ENCODE assay signal across 10 cellular contexts in genomic region chr7:42238709-42239395, GRCh38. TPM values are rescaled to one million over a fixed set of nuclear protein-coding genes. Genes with fewer than 3 reads are reported as not detected.
DNase-seq lines count a peak whose midpoint lies in the region; ATAC-seq and TF ChIP-seq lines count a peak whose summit lies in the region.
"Had no signal": no experiment of that assay in that cellular context is flagged by ENCODE, and none has a peak within 500 bp of the region (broad histone marks: within the 10 kb centered on the region; RNA-seq: fewer than 3 reads in every experiment).

No MANE protein-coding gene starts in this region.

- DNase-seq in AG08396 (ENCODE audit: low spot score) (peak; percentile 71), endodermal cell (peak; percentile 67), naive B cell (no peak), cerebellar cortex (ENCODE audit: low spot score) (no peak), NCI-H2171 treated with DMSO at 0.1 percent for 48 hours (lab: John Stamatoyannopoulos, UW) (no peak), NCI-H1417 treated with DMSO at 0.1 percent for 48 hours (lab: John Stamatoyannopoulos, UW) (no peak)
- DNase-seq: NCI-H2227 treated with DMSO at 0.1 percent for 48 hours had no signal

- peak overlapping the region; percentile 76 for H3K4me3 ChIP-seq in HUES64 (ENCODE audit: low read length)
- peak overlapping the region; percentile 75 for H3K4me3 ChIP-seq in endodermal cell (ENCODE audit: low read length)

- H3K36me3 ChIP-seq in HUES64 (ENCODE audit: insufficient read depth, low read length) (no peaks in the 10 kb centered on the region; the same call in 1 of the 2 replicates), endodermal cell (ENCODE audit: control insufficient read depth, insufficient read depth, low read length) (no peaks in the 10 kb centered on the region)

- H3K9me3 Mint-ChIP-seq in endodermal cell = no peaks in the 10 kb centered on the region
- H3K9me3 Mint-ChIP-seq in naive B cell = peaks cover 0 to 4% (median 3%) of the 10 kb centered on the region in 7 donors

- H3K27me3 Mint-ChIP-seq in endodermal cell (ENCODE audit: insufficient read depth) = peaks cover 79% of the 10 kb centered on the region
- H3K27me3 Mint-ChIP-seq in naive B cell = peaks cover 57 to 73% (median 68%) of the 10 kb centered on the region in 3 donors

- H3K4me1 ChIP-seq in HUES64 (ENCODE audit: insufficient read depth, low read length) (peaks cover 36% of the 10 kb centered on the region), endodermal cell (ENCODE audit: control insufficient read depth, insufficient read depth, low read length) (peaks cover 3% of the 10 kb centered on the region)

- H3K27me3 ChIP-seq in HUES64 (ENCODE audit: insufficient read depth, low read length) (peaks cover 30% of the 10 kb centered on the region), endodermal cell (ENCODE audit: control insufficient read depth, insufficient read depth, low read length, poor library complexity, severe bottlenecking) (peaks cover 70% of the 10 kb centered on the region)

- H3K9ac ChIP-seq in HUES64 (ENCODE audit: low read depth, low read length) (peak overlapping the region; percentile 72), endodermal cell (ENCODE audit: extremely low read depth, low read length, poor library complexity, severe bottlenecking) (no peak overlapping the region)

- H3K9me3 ChIP-seq in HUES64 (ENCODE audit: insufficient read depth, low read depth, low read length) (no peaks in the 10 kb centered on the region), endodermal cell (ENCODE audit: control insufficient read depth, low read length) (no peaks in the 10 kb centered on the region)

- H3K27ac ChIP-seq in HUES64 (ENCODE audit: low read depth, low read length) (peak overlapping the region; percentile 69; the same call in 1 of the 2 replicates), endodermal cell (ENCODE audit: low read depth, low read length) (peak overlapping the region; percentile 96)

- H3K4me1 Mint-ChIP-seq in endodermal cell (peaks cover 17% of the 10 kb centered on the region), naive B cell (peaks cover 7 to 18% (median 16%) of the 10 kb centered on the region in 3 donors)

- H3K36me3 Mint-ChIP-seq in endodermal cell (ENCODE audit: low read depth) (no peaks in the 10 kb centered on the region), naive B cell (peaks cover 0 to 15% of the 10 kb centered on the region in 2 donors)

- H3K27ac Mint-ChIP-seq in endodermal cell (peak overlapping the region; percentile 2), naive B cell (no peak overlapping the region)

- H3K4me3 Mint-ChIP-seq in endodermal cell (peak overlapping the region; percentile 82), naive B cell (peak overlapping the region; percentile 65 to 92 (median 87))

- no peak for ATAC-seq in naive B cell (ENCODE audit: low read depth in 2 of 2)
- ATAC-seq in HG03571 (IDR thresholded peaks at IDR 0.05; ENCODE audit: unreplicated experiment) = no peak

- 13% methylated on average over 15 of the region's 15 CpGs for WGBS in HUES64
- 20 to 42% methylated on average over 3 to 15 of the region's 15 CpGs for WGBS in endodermal cell (ENCODE audit: insufficient coverage in 1 of 2, insufficient read length in 1 of 2), 2 experiments

- TF ChIP-seq CTCF in endodermal cell (conservative IDR thresholded peaks at IDR 0.05) = no peak

RNA-seq across cellular contexts. Expression of gene GLI3, which starts 1.8 kb away (rescaled TPM):
- polyA plus RNA-seq in HUES64 (2013, experiment 1 of 2) = 20.6 TPM
- 24.7 TPM for polyA plus RNA-seq in HUES64 (2013, experiment 2 of 2)
- total RNA-seq in endodermal cell = 10 to 100 TPM in 1 of 2 donors, 1 to 10 TPM in 1; 2.7 to 10.2 TPM
- polyA plus RNA-seq in endodermal cell (2013, experiment 1 of 2) = 54.9 TPM
- polyA plus RNA-seq in endodermal cell (2013, experiment 2 of 2) = 52.9 TPM
- polyA plus RNA-seq in naive B cell (ENCODE audit: low read depth in 6 of 6) = not detected
- total RNA-seq: GM12878 had no signal

Comparison
In these comparisons a context has a peak if more than half of its experiments do, and no peak if none do; other contexts are left out.
1. DNase-seq: peak in AG08396 (single experiment) and endodermal cell (single experiment); none in naive B cell (single experiment), cerebellar cortex (single experiment), NCI-H2171 treated with DMSO at 0.1 percent for 48 hours (single experiment) and NCI-H1417 treated with DMSO at 0.1 percent for 48 hours (single experiment).